In genomic region chr10:80453715-80454525, GRCh38 we compare ENCODE assay signal across 1 cellular context.
TF ChIP-seq lines count a peak whose summit lies in the region.

Gene TSPAN14 (plus strand): TSS chr10:80454310. CDS start chr10:80489234, 34,924 bp downstream.

TF ChIP-seq in K562, 482 proteins besides CTCF, POLR2A, EP300 and RAD21 (continued from another document and continues in another):
- no peak for TF ChIP-seq THRA (IDR thresholded peaks at IDR 0.05)
- no peak for TF ChIP-seq MAFG (tag; conservative IDR thresholded peaks at IDR 0.05)
- no peak for TF ChIP-seq CBX5 (IDR thresholded peaks at IDR 0.05; ENCODE audit: borderline replicate concordance, low read depth)
- TF ChIP-seq ZNF507 (tag; conservative IDR thresholded peaks at IDR 0.05): no peak
- no peak for TF ChIP-seq SAFB (IDR thresholded peaks at IDR 0.05; ENCODE audit: borderline replicate concordance, low read depth, low read length)
- no peak for TF ChIP-seq RBM22 (IDR thresholded peaks at IDR 0.05; ENCODE audit: low read depth, low read length, poor library complexity, severe bottlenecking)
- no peak for TF ChIP-seq SMAD3 (CRISPR knock-in tag; conservative IDR thresholded peaks at IDR 0.05)
- peak; percentile 79 for TF ChIP-seq HMGN3 (IDR thresholded peaks at IDR 0.05; ENCODE audit: borderline replicate concordance, extremely low read depth, insufficient read length, low read depth, low read length)
- TF ChIP-seq NCOR1 (IDR thresholded peaks at IDR 0.05): no peak
- no peak for TF ChIP-seq NEUROD1 (IDR thresholded peaks at IDR 0.05; ENCODE audit: borderline replicate concordance, low read depth, low read length, partially characterized antibody)
- no peak for TF ChIP-seq MLLT1 (IDR thresholded peaks at IDR 0.05)
- TF ChIP-seq OTX1 (CRISPR knock-in tag; IDR thresholded peaks at IDR 0.05): no peak
- no peak for TF ChIP-seq NFE2 (IDR thresholded peaks at IDR 0.05; ENCODE audit: low read depth)
- no peak for TF ChIP-seq ZNF584 (CRISPR knock-in tag; IDR thresholded peaks at IDR 0.05; ENCODE audit: low read depth)
- 0 out of 2 replicates have a peak, but pooled peaks have one; percentile 40 for TF ChIP-seq ZBTB40 (IDR thresholded peaks at IDR 0.05)
- TF ChIP-seq ZBTB40 (CRISPR knock-in tag; IDR thresholded peaks at IDR 0.05): no peak
- no peak for TF ChIP-seq RUNX1 (IDR thresholded peaks at IDR 0.05; ENCODE audit: low read depth)
- TF ChIP-seq PRMT5 (CRISPR knock-in tag; IDR thresholded peaks at IDR 0.05): no peak
- no peak for TF ChIP-seq PKNOX1 (IDR thresholded peaks at IDR 0.05)
- no peak for TF ChIP-seq U2AF1 (optimal IDR thresholded peaks at IDR 0.05; ENCODE audit: low read depth, low read length)
- TF ChIP-seq POLR2AphosphoS2 (IDR thresholded peaks at IDR 0.05; ENCODE audit: low read length): no peak
- peak; percentile 34; the same call in 1 of the 2 replicates for TF ChIP-seq MYC (IDR thresholded peaks at IDR 0.05; ENCODE audit: low read depth, low read length)
- TF ChIP-seq MYC (CRISPR knock-in tag; IDR thresholded peaks at IDR 0.05; ENCODE audit: borderline replicate concordance, low read depth): no peak
- no peak for TF ChIP-seq ZNF41 (CRISPR knock-in tag; conservative IDR thresholded peaks at IDR 0.05)
- peak; percentile 79 for TF ChIP-seq RBFOX2 (IDR thresholded peaks at IDR 0.05; ENCODE audit: low read depth, low read length)
- TF ChIP-seq SRSF1 (IDR thresholded peaks at IDR 0.05; ENCODE audit: low read depth, low read length): no peak
- TF ChIP-seq TGIF2 (CRISPR knock-in tag; IDR thresholded peaks at IDR 0.05): no peak
- TF ChIP-seq RBM39 (optimal IDR thresholded peaks at IDR 0.05; ENCODE audit: low read depth, low read length): no peak
- no peak for TF ChIP-seq ZBTB26 (CRISPR knock-in tag; IDR thresholded peaks at IDR 0.05)
- TF ChIP-seq ZFP36 (IDR thresholded peaks at IDR 0.05; ENCODE audit: low read depth, low read length, partially characterized antibody): no peak
- no peak for TF ChIP-seq RBM14 (IDR thresholded peaks at IDR 0.05; ENCODE audit: borderline replicate concordance, insufficient read depth, low read depth, low read length)
- TF ChIP-seq MIER1 (IDR thresholded peaks at IDR 0.05; ENCODE audit: low read depth): no peak
- TF ChIP-seq ZNF133 (CRISPR knock-in tag; IDR thresholded peaks at IDR 0.05): no peak
- TF ChIP-seq COPS2 (conservative IDR thresholded peaks at IDR 0.05): no peak
- no peak for TF ChIP-seq TCF7L2 (IDR thresholded peaks at IDR 0.05; ENCODE audit: low read depth, low read length)
- no peak for TF ChIP-seq TSC22D4 (tag; IDR thresholded peaks at IDR 0.05)
- no peak for TF ChIP-seq HMBOX1 (IDR thresholded peaks at IDR 0.05)
- TF ChIP-seq SMARCE1 (IDR thresholded peaks at IDR 0.05): no peak
- TF ChIP-seq MEF2A (IDR thresholded peaks at IDR 0.05; ENCODE audit: control insufficient read depth, low read depth, low read length): no peak
- TF ChIP-seq PPARD (CRISPR knock-in tag; IDR thresholded peaks at IDR 0.05): no peak
- TF ChIP-seq KLF6 (CRISPR knock-in tag; IDR thresholded peaks at IDR 0.05; ENCODE audit: borderline replicate concordance): no peak
- no peak for TF ChIP-seq GTF3C2 (IDR thresholded peaks at IDR 0.05; ENCODE audit: borderline replicate concordance, extremely low read depth, insufficient read length)
- TF ChIP-seq EZH2 (IDR thresholded peaks at IDR 0.05; ENCODE audit: borderline replicate concordance, low read depth, low read length): no peak
- no peak for TF ChIP-seq PTRF (tag; IDR thresholded peaks at IDR 0.05)
- TF ChIP-seq TFAM (CRISPR knock-in tag; conservative IDR thresholded peaks at IDR 0.05): no peak
- TF ChIP-seq JUN (IDR thresholded peaks at IDR 0.05; ENCODE audit: borderline replicate concordance, low read depth, low read length): no peak
- TF ChIP-seq JUN (CRISPR knock-in tag; IDR thresholded peaks at IDR 0.05; ENCODE audit: borderline replicate concordance): no peak
- TF ChIP-seq HNRNPK (IDR thresholded peaks at IDR 0.05; ENCODE audit: low read depth, low read length, poor library complexity, severe bottlenecking): no peak
